ENCODE assay signal across 8 cellular contexts in genomic region chr2:42328148-42328833, GRCh38. TPM values are rescaled to one million over a fixed set of nuclear protein-coding genes. Genes with fewer than 3 reads are reported as not detected.
DNase-seq lines count a peak whose midpoint lies in the region; ATAC-seq, FAIRE-seq and TF ChIP-seq lines count a peak whose summit lies in the region.

No MANE protein-coding gene starts in this region.

- peak; percentile 63 for TF ChIP-seq CTCF in astrocyte (IDR thresholded peaks at IDR 0.05; ENCODE audit: insufficient read depth, low read depth, low read length)

- H3K27me3 Mint-ChIP-seq in activated CD4-positive, alpha-beta T cell treated with anti-CD3 and anti-CD28 coated beads for 36 hours, result no peaks in the 10 kb centered on the region
- H3K27me3 Mint-ChIP-seq in astrocyte (ENCODE audit: low read depth, unreplicated experiment), result no peaks in the 10 kb centered on the region

- peaks cover 42% of the 10 kb centered on the region for H3K36me3 Mint-ChIP-seq in activated CD4-positive, alpha-beta T cell treated with anti-CD3 and anti-CD28 coated beads for 36 hours (ENCODE audit: low read depth)
- peaks cover 5% of the 10 kb centered on the region for H3K36me3 Mint-ChIP-seq in astrocyte (ENCODE audit: low read depth, unreplicated experiment)

- peaks cover 16% of the 10 kb centered on the region for H3K4me1 Mint-ChIP-seq in activated CD4-positive, alpha-beta T cell treated with anti-CD3 and anti-CD28 coated beads for 36 hours
- H3K4me1 Mint-ChIP-seq in astrocyte (ENCODE audit: low read depth, unreplicated experiment), result peaks cover 20% of the 10 kb centered on the region

- no peak overlapping the region for H3K4me3 Mint-ChIP-seq in activated CD4-positive, alpha-beta T cell treated with anti-CD3 and anti-CD28 coated beads for 36 hours
- H3K4me3 Mint-ChIP-seq in astrocyte (ENCODE audit: unreplicated experiment), result no peak overlapping the region

- no peaks in the 10 kb centered on the region for H3K79me2 ChIP-seq in astrocyte (ENCODE audit: insufficient read depth, low read length)

- no peak overlapping the region for H3K27ac ChIP-seq in astrocyte (ENCODE audit: low read depth, low read length)

- CTCF ChIA-PET in activated CD4-positive, alpha-beta T cell treated with anti-CD3 and anti-CD28 coated beads for 36 hours (lab: Charles Lee), result interaction anchor here (0.7 to 4.1 kb wide), 19 partner anchors 9 to 322 kb away, joined by 3 to 40 read pairs (median 4); no protein-coding TSS in a partner anchor

- DNase-seq in activated CD4-positive, alpha-beta T cell treated with anti-CD3 and anti-CD28 coated beads for 36 hours, result no peak
- DNase-seq in activated CD4-positive, alpha-beta T cell treated with anti-CD3 and anti-CD28 coated beads, Interleukin-2, amount 50 U/mL, for 48 hours, result no peak
- DNase-seq in NAMALWA (ENCODE audit: low spot score) (peak; percentile 57), astrocyte (ENCODE audit: low read depth) (peak; percentile 15), lung microvascular endothelial cell (ENCODE audit: low read depth in 2 of 2) (peak; percentile 56 to 62), NCI-H446 treated with DMSO at 0.1 percent for 48 hours (lab: John Stamatoyannopoulos, UW) (no peak)
- no peak for DNase-seq in activated CD4-positive, alpha-beta T cell treated with anti-CD3 and anti-CD28 coated beads for 4 hours

- no peaks in the 10 kb centered on the region for H3K9me3 Mint-ChIP-seq in activated CD4-positive, alpha-beta T cell treated with anti-CD3 and anti-CD28 coated beads for 36 hours (ENCODE audit: low read depth)
- no peaks in the 10 kb centered on the region for H3K9me3 Mint-ChIP-seq in astrocyte (ENCODE audit: unreplicated experiment)

- no peak overlapping the region for H2AFZ ChIP-seq in astrocyte (ENCODE audit: low read depth, low read length)

- peaks cover 33% of the 10 kb centered on the region for H3K36me3 ChIP-seq in astrocyte (ENCODE audit: insufficient read depth, low read length)

- POLR2A ChIA-PET in activated CD4-positive, alpha-beta T cell treated with anti-CD3 and anti-CD28 coated beads for 36 hours (lab: Charles Lee), result interaction anchor here (0.7 kb wide), 1 partner anchor 63 kb away, joined by 3 read pairs; no protein-coding TSS in a partner anchor

- no peak overlapping the region for H3K4me3 ChIP-seq in astrocyte (ENCODE audit: insufficient read depth, low read depth, low read length)

- H3K9ac ChIP-seq in astrocyte (ENCODE audit: low read length), result no peak overlapping the region

- H3K4me2 ChIP-seq in astrocyte (ENCODE audit: low read length), result no peak overlapping the region

- peak overlapping the region; percentile 3 for H3K27ac Mint-ChIP-seq in activated CD4-positive, alpha-beta T cell treated with anti-CD3 and anti-CD28 coated beads for 36 hours
- H3K27ac Mint-ChIP-seq in astrocyte (ENCODE audit: unreplicated experiment), result peak overlapping the region; percentile 50

- H3K9me3 ChIP-seq in astrocyte (ENCODE audit: insufficient read depth, low read depth, low read length), result no peaks in the 10 kb centered on the region

- no peak for ATAC-seq in activated CD4-positive, alpha-beta T cell treated with anti-CD3 and anti-CD28 coated beads for 36 hours
- ATAC-seq in HG03045 (IDR thresholded peaks at IDR 0.05; ENCODE audit: unreplicated experiment), result no peak

- no peaks in the 10 kb centered on the region for H3K27me3 ChIP-seq in astrocyte (ENCODE audit: insufficient read depth, low read length)

- intact Hi-C loops in activated CD4-positive, alpha-beta T cell treated with anti-CD3 and anti-CD28 coated beads for 36 hours (cut with DNase I, micrococcal nuclease), result loop anchor here (1.0 kb wide), 1 partner anchor 232 kb away; no protein-coding TSS in a partner anchor

- no peaks in the 10 kb centered on the region for H4K20me1 ChIP-seq in astrocyte (ENCODE audit: insufficient read depth, low read length)

- FAIRE-seq in astrocyte (lab: Jason Lieb, UNC), result no peak

- no peaks in the 10 kb centered on the region for H3K4me1 ChIP-seq in astrocyte (ENCODE audit: insufficient read depth, low read length)

RNA-seq across cellular contexts. Expression of gene COX7A2L, which starts 32.7 kb away (rescaled TPM):
- 100 to 1,000 TPM; 103 TPM for total RNA-seq in activated CD4-positive, alpha-beta T cell treated with anti-CD3 and anti-CD28 coated beads for 36 hours
- 125 and 126 TPM in 2 replicates for total RNA-seq in astrocyte
- total RNA-seq in lung microvascular endothelial cell, result 128 and 133 TPM in 2 replicates

Comparison
In these comparisons a context has a peak if more than half of its experiments do, and no peak if none do; other contexts are left out.
1. DNase-seq: peak in NAMALWA (single experiment), astrocyte (single experiment) and lung microvascular endothelial cell (2 of 2); none in activated CD4-positive, alpha-beta T cell treated with anti-CD3 and anti-CD28 coated beads for 36 hours (single experiment), activated CD4-positive, alpha-beta T cell treated with anti-CD3 and anti-CD28 coated beads, Interleukin-2, amount 50 U/mL, for 48 hours (0 of 2), activated CD4-positive, alpha-beta T cell treated with anti-CD3 and anti-CD28 coated beads for 4 hours (0 of 2) and NCI-H446 treated with DMSO at 0.1 percent for 48 hours (single experiment).